In the genomic region with DNA sequence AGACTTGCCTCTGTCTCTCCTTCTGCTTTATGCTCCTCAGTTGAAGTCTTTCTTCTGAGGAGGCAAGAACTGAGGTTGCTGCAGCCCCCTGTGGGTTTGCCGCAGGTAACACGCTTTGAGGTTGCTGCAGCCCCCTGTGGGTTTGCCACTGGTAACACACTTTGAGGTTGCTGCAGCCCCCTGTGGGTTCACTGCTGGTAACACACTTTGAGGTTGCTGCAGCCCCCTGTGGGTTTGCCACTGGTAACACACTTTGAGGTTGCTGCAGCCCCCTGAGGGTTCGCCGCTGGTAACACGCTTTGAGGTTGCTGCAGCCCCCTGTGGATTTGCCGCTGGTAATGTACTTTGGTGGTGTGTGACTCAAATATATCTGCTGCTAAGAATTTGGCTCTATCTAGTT, we compare ENCODE assay signal across 8 cellular contexts. TPM values are rescaled to one million over a fixed set of nuclear protein-coding genes. Genes with fewer than 3 reads are reported as not detected.
DNase-seq lines count a peak whose midpoint lies in the region; ATAC-seq and TF ChIP-seq lines count a peak whose summit lies in the region.
"Not testable (repeated sequence)": the region's sequence is repeated elsewhere in the genome, so short reads cannot be mapped to it uniquely, and the experiment has no call there.
"Had no signal": no experiment of that assay in that cellular context is flagged by ENCODE, and none has a peak within 500 bp of the region (broad histone marks: within the 10 kb centered on the region; RNA-seq: fewer than 3 reads in every experiment).

No MANE protein-coding gene starts in this region.

- intact Hi-C loops in IMR-90 (cut with micrococcal nuclease); PC-9 (cut with micrococcal nuclease; ENCODE audit: unreplicated experiment): not testable (repeated sequence)

- not testable (repeated sequence) for H3K4me2 ChIP-seq in IMR-90 (ENCODE audit: low read depth, low read length); PC-9; osteoblast (ENCODE audit: insufficient read depth, low read length)

- H3K9me3 Mint-ChIP-seq in brain = not testable (repeated sequence)

- not testable (repeated sequence) for BruUV-seq in IMR-90 (replicated peaks; lab: Mats Ljungman, UMichigan); PC-9 (replicated peaks; lab: Mats Ljungman, UMichigan)

- H3K23ac ChIP-seq in IMR-90 (ENCODE audit: low read depth, low read length) = not testable (repeated sequence)

- not testable (repeated sequence) for H2BK120ac ChIP-seq in IMR-90 (ENCODE audit: low read depth, low read length)

- not testable (repeated sequence) for TF ChIP-seq POLR2A in IMR-90 (IDR thresholded peaks at IDR 0.05; ENCODE audit: low read depth, low read length)

- H4K20me1 ChIP-seq in IMR-90 (ENCODE audit: insufficient read depth, low read length); PC-9 (ENCODE audit: insufficient read depth); osteoblast (ENCODE audit: insufficient read depth, low read length): not testable (repeated sequence)

- H2BK20ac ChIP-seq in IMR-90 (ENCODE audit: low read depth, low read length) = not testable (repeated sequence)

- peaks cover 36% of the 10 kb centered on the region for H3K4me1 Mint-ChIP-seq in brain

- 20% methylated on average over 1 of the region's 6 CpGs; no CpG with 5 or more reads in 1 of the 2 experiments for WGBS in IMR-90 (ENCODE audit: extremely low coverage in 2 of 2, insufficient read length in 1 of 2), 2 experiments

- not testable (repeated sequence) for H2AK5ac ChIP-seq in IMR-90 (ENCODE audit: low read depth, low read length)

- not testable (repeated sequence) for H3K36me3 Mint-ChIP-seq in brain

- not testable (repeated sequence) for H3K9me3 ChIP-seq in IMR-90 (ENCODE audit: control insufficient read depth, insufficient read depth, low read length); PC-9 (ENCODE audit: insufficient read depth, low read depth); osteoblast (ENCODE audit: low read depth, low read length)

- H3K36me3 ChIP-seq in IMR-90 (ENCODE audit: control insufficient read depth, insufficient read depth, low read length); PC-9 (ENCODE audit: low read depth); kidney epithelial cell (ENCODE audit: control insufficient read depth, insufficient read depth, low read length); osteoblast (ENCODE audit: insufficient read depth, low read length): not testable (repeated sequence)

- H3K4me1 ChIP-seq in IMR-90 (ENCODE audit: control insufficient read depth, insufficient read depth, low read length); PC-9 (replicated peaks; ENCODE audit: insufficient read depth); osteoblast (ENCODE audit: insufficient read depth, low read length): not testable (repeated sequence)

- not testable (repeated sequence) for H2AK9ac ChIP-seq in IMR-90 (replicated peaks; ENCODE audit: low read depth, low read length, poor library complexity)

- not testable (repeated sequence) for H3K18ac ChIP-seq in IMR-90 (ENCODE audit: low read depth, low read length)

- ATAC-seq in IMR-90 (ENCODE audit: low read depth) = not testable (repeated sequence)

- DNase-seq in DMS 273 (lab: John Stamatoyannopoulos, UW; ENCODE audit: unreplicated experiment) = peak; percentile 40
- DNase-seq in IMR-90; PC-9; fibroblast of villous mesenchyme (ENCODE audit: low read depth); kidney epithelial cell (ENCODE audit: low read depth); osteoblast (ENCODE audit: insufficient read length, low spot score, missing footprints): not testable (repeated sequence)

- not testable (repeated sequence) for H3K27ac ChIP-seq in IMR-90 (ENCODE audit: insufficient read depth, low read length); PC-9; osteoblast (ENCODE audit: low read depth, low read length)

- H2BK15ac ChIP-seq in IMR-90 (ENCODE audit: low read depth, low read length) = not testable (repeated sequence)

- TF ChIP-seq CTCF in IMR-90 (conservative IDR thresholded peaks at IDR 0.05; ENCODE audit: low read depth, low read length) (peak; percentile 41), PC-9 (conservative IDR thresholded peaks at IDR 0.05) (0 out of 2 replicates have a peak, but pooled peaks have one; percentile 23), brain (conservative IDR thresholded peaks at IDR 0.05) (peak; percentile 40 to 63), fibroblast of villous mesenchyme (IDR thresholded peaks at IDR 0.05; ENCODE audit: insufficient read depth, low read depth, low read length) (peak; percentile 32), kidney epithelial cell (IDR thresholded peaks at IDR 0.05; ENCODE audit: insufficient read depth, low read length, poor library complexity, severe bottlenecking) (peak; percentile 40), osteoblast (IDR thresholded peaks at IDR 0.05; ENCODE audit: extremely low read depth, low read depth, low read length) (peak; percentile 22)

- POLR2A ChIA-PET in IMR-90 (lab: Charles Lee; ENCODE audit: unreplicated experiment); PC-9 (lab: Charles Lee; ENCODE audit: unreplicated experiment): not testable (repeated sequence)

- in situ Hi-C loops in IMR-90 (cut with MboI; ENCODE audit: low sequenced_read_pairs) = not testable (repeated sequence)

- not testable (repeated sequence) for H4K91ac ChIP-seq in IMR-90 (ENCODE audit: insufficient read depth, low read depth, low read length)

- H3K79me2 ChIP-seq in PC-9 (ENCODE audit: low read depth); osteoblast (ENCODE audit: insufficient read depth, low read length): not testable (repeated sequence)

- H4K8ac ChIP-seq in IMR-90 (ENCODE audit: low read depth in 2 of 2, low read length in 2 of 2) = not testable (repeated sequence)

- peaks cover 16% of the 10 kb centered on the region for H3K27me3 Mint-ChIP-seq in brain

- not testable (repeated sequence) for H3K27ac Mint-ChIP-seq in brain

- H3K14ac ChIP-seq in IMR-90 (replicated peaks; ENCODE audit: low read depth, low read length) = not testable (repeated sequence)

- H3K4me3 ChIP-seq in IMR-90 (ENCODE audit: insufficient read depth, low read depth, low read length); PC-9; fibroblast of villous mesenchyme (ENCODE audit: low read depth, low read length); kidney epithelial cell (ENCODE audit: low read depth, low read length); osteoblast (ENCODE audit: insufficient read depth, low read length): not testable (repeated sequence)

- H3K9me2 ChIP-seq in PC-9 (ENCODE audit: insufficient read depth) = not testable (repeated sequence)

- not testable (repeated sequence) for H3K4ac ChIP-seq in IMR-90 (ENCODE audit: low read depth, low read length)

- not testable (repeated sequence) for H3K9me1 ChIP-seq in IMR-90 (ENCODE audit: insufficient read depth, low read length)

- not testable (repeated sequence) for H3F3A ChIP-seq in PC-9 (ENCODE audit: insufficient read depth, low read depth)

- not testable (repeated sequence) for H3K4me3 Mint-ChIP-seq in brain

- not testable (repeated sequence) for TF ChIP-seq RAD21 in IMR-90 (IDR thresholded peaks at IDR 0.05; ENCODE audit: low read length)

- H2BK5ac ChIP-seq in IMR-90 (ENCODE audit: low read depth, low read length, poor library complexity, severe bottlenecking) = not testable (repeated sequence)

- dilution Hi-C loops in IMR-90 (cut with HindIII; ENCODE audit: low sequenced_read_pairs, unreplicated experiment) = not testable (repeated sequence)

- H3K79me1 ChIP-seq in IMR-90 (ENCODE audit: low read depth in 1 of 2, low read length in 2 of 2) = not testable (repeated sequence)

- H3K56ac ChIP-seq in IMR-90 (ENCODE audit: extremely low read depth, insufficient read depth, low read length) = not testable (repeated sequence)

- H2AFZ ChIP-seq in IMR-90 (replicated peaks; ENCODE audit: low read length, poor library complexity); PC-9; osteoblast (ENCODE audit: low read length): not testable (repeated sequence)

- H4K5ac ChIP-seq in IMR-90 (ENCODE audit: low read depth, low read length) = not testable (repeated sequence)

- not testable (repeated sequence) for H3K9ac ChIP-seq in IMR-90 (ENCODE audit: low read depth, low read length)

- H3K27me3 ChIP-seq in IMR-90 (ENCODE audit: control insufficient read depth, insufficient read depth, low read length) (peaks cover 34% of the 10 kb centered on the region), PC-9 (ENCODE audit: insufficient read depth, low read depth) (peaks cover 68% of the 10 kb centered on the region), kidney epithelial cell (ENCODE audit: control insufficient read depth, insufficient read depth, low read length) (peaks cover 20% of the 10 kb centered on the region), osteoblast (ENCODE audit: insufficient read depth, low read length) (peaks cover 44% of the 10 kb centered on the region)

- CTCF ChIA-PET in IMR-90 (lab: Yijun Ruan, JAX); PC-9 (lab: Charles Lee): not testable (repeated sequence)

RNA-seq across cellular contexts. Expression of a gene that starts 48.6 kb away (rescaled TPM):
- total RNA-seq in IMR-90 (2012; rRNA removed) = 1.3 and 1.7 TPM in 2 replicates
- polyA plus RNA-seq in IMR-90 (2012; rRNA removed) = 1.6 and 1.8 TPM in 2 replicates
- polyA plus RNA-seq in IMR-90 (2012; cell fraction: cytosol; rRNA removed) = 1.0 and 1.3 TPM in 2 replicates
- polyA plus RNA-seq in IMR-90 (2012; cell fraction: nucleus; rRNA removed; ENCODE audit: low replicate concordance) = 1.0 and 1.8 TPM in 2 replicates
- total RNA-seq in PC-9 (2021) = not detected in 2 replicates
- 1.3 TPM for polyA plus RNA-seq in brain (ENCODE audit: insufficient read depth, low read depth, low replicate concordance)
- under 0.01 and 0.32 TPM in 2 replicates for total RNA-seq in fibroblast of villous mesenchyme
- 3.8 and 5.1 TPM in 2 replicates for total RNA-seq in kidney epithelial cell
- total RNA-seq in osteoblast = under 0.01 and 0.29 TPM in 2 replicates
- total RNA-seq: GM12878 had no signal
